In genomic region chr10:103512591-103513382, GRCh38 we compare ENCODE assay signal across 1 cellular context.
A peak's percentile ranks its signal among the peaks of the same experiment; 100 is the strongest.
TF ChIP-seq lines count a peak whose summit lies in the region.

No MANE protein-coding gene starts in this region.

TF ChIP-seq in HepG2, 621 proteins besides CTCF, POLR2A, EP300 and RAD21 (continued from another document):
- peak; percentile 23; the same call in 1 of the 2 replicates for TF ChIP-seq MIXL1 (CRISPR knock-in tag; IDR thresholded peaks at IDR 0.05)
- no peak for TF ChIP-seq ARID2 (CRISPR knock-in tag; IDR thresholded peaks at IDR 0.05; ENCODE audit: borderline replicate concordance)
- TF ChIP-seq ZNF577 (CRISPR knock-in tag; IDR thresholded peaks at IDR 0.05; ENCODE audit: borderline replicate concordance, low read depth): no peak
- TF ChIP-seq ARNT2 (CRISPR knock-in tag; IDR thresholded peaks at IDR 0.05; ENCODE audit: low read depth): no peak
- TF ChIP-seq GLI4 (CRISPR knock-in tag; IDR thresholded peaks at IDR 0.05; ENCODE audit: borderline replicate concordance): no peak
- TF ChIP-seq ZNF335 (CRISPR knock-in tag; IDR thresholded peaks at IDR 0.05): no peak
- TF ChIP-seq RARA (CRISPR knock-in tag; IDR thresholded peaks at IDR 0.05): 0 out of 2 replicates have a peak, but pooled peaks have one; percentile 11
- no peak for TF ChIP-seq ZNF326 (CRISPR knock-in tag; IDR thresholded peaks at IDR 0.05; ENCODE audit: borderline replicate concordance)
- 0 out of 2 replicates have a peak, but pooled peaks have one; percentile 24 for TF ChIP-seq ZNF224 (CRISPR knock-in tag; IDR thresholded peaks at IDR 0.05)
- TF ChIP-seq SAP130 (CRISPR knock-in tag; IDR thresholded peaks at IDR 0.05; ENCODE audit: low read depth): peak; percentile 37; the same call in 1 of the 2 replicates
- TF ChIP-seq ZNF292 (CRISPR knock-in tag; IDR thresholded peaks at IDR 0.05; ENCODE audit: borderline replicate concordance, low read depth): 0 out of 2 replicates have a peak, but pooled peaks have one; percentile 48
